Comparison of ENCODE assay signal across 20 cellular contexts in the genomic region with DNA sequence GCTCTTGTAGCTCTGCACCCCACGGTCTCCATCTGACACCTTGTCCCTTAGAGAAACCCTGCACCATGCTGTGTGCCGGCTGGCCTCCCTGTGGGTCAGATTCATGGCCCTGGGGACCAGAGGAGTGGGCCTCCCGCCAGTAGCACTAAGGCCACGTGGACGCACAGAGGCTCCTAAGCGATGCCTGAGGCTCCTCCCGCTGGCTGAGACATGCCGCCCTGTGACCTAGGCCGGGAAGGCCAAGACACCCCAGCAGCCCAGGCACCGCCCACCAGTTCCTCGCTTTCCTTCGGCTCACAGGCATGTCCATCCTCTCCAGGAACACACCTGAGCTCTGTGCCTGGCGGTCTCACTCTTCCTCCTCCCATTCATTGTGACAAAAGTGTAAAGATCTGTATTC.
DNase-seq lines count a peak whose midpoint lies in the region; ATAC-seq and TF ChIP-seq lines count a peak whose summit lies in the region.
"Had no signal": no experiment of that assay in that cellular context is flagged by ENCODE, and none has a peak within 500 bp of the region (broad histone marks: within the 10 kb centered on the region; RNA-seq: fewer than 3 reads in every experiment).

No MANE protein-coding gene starts in this region.

- H3K9me3 Mint-ChIP-seq in stimulated activated memory B cell treated with anti-CD40 and anti-IgM and Interleukin-4, amounts not matched to agents 10 μg/mL and 1 μg/mL and 100 μg/mL, for 72 hours: no peaks in the 10 kb centered on the region
- H3K9me3 Mint-ChIP-seq: CD14-positive monocyte; CD4-positive, alpha-beta memory T cell; CD4-positive, CD25-positive, alpha-beta regulatory T cell had no signal

- H3K4me3 Mint-ChIP-seq in stimulated activated memory B cell treated with anti-CD40 and anti-IgM and Interleukin-4, amounts not matched to agents 10 μg/mL and 1 μg/mL and 100 μg/mL, for 72 hours: no peak overlapping the region
- H3K4me3 Mint-ChIP-seq: CD14-positive monocyte; CD4-positive, alpha-beta memory T cell; CD4-positive, CD25-positive, alpha-beta regulatory T cell; CD8-positive, alpha-beta memory T cell had no signal

- CTCF ChIA-PET in IMR-90 (lab: Yijun Ruan, JAX) (no interaction called here), Panc1 (lab: Charles Lee) (no interaction called here)

- H3K4ac ChIP-seq in IMR-90 (ENCODE audit: low read depth, low read length): no peak overlapping the region

- POLR2A ChIA-PET in IMR-90 (lab: Charles Lee; ENCODE audit: unreplicated experiment) (no interaction called here), Panc1 (lab: Charles Lee) (no interaction called here)

- no peak for TF ChIP-seq CTCF in IMR-90 (conservative IDR thresholded peaks at IDR 0.05; ENCODE audit: low read depth, low read length)
- TF ChIP-seq CTCF in Panc1 (IDR thresholded peaks at IDR 0.05): no peak

- no peaks in the 10 kb centered on the region for H3K27me3 Mint-ChIP-seq in stimulated activated memory B cell treated with anti-CD40 and anti-IgM and Interleukin-4, amounts not matched to agents 10 μg/mL and 1 μg/mL and 100 μg/mL, for 72 hours
- H3K27me3 Mint-ChIP-seq: CD4-positive, CD25-positive, alpha-beta regulatory T cell had no signal

- no peak overlapping the region for H3K27ac Mint-ChIP-seq in stimulated activated memory B cell treated with anti-CD40 and anti-IgM and Interleukin-4, amounts not matched to agents 10 μg/mL and 1 μg/mL and 100 μg/mL, for 72 hours
- H3K27ac Mint-ChIP-seq: CD4-positive, alpha-beta memory T cell; CD4-positive, CD25-positive, alpha-beta regulatory T cell had no signal

- no peak overlapping the region for H3K23ac ChIP-seq in IMR-90 (ENCODE audit: low read depth, low read length)

- BruUV-seq in IMR-90 (replicated peaks; lab: Mats Ljungman, UMichigan) (no TSS peak), Panc1 (replicated peaks; lab: Mats Ljungman, UMichigan) (no TSS peak)

- H4K5ac ChIP-seq in IMR-90 (ENCODE audit: low read depth, low read length): no peak overlapping the region

- 82% methylated on average over 11 of the region's 13 CpGs; no CpG with 5 or more reads in 1 of the 2 experiments for WGBS in IMR-90 (ENCODE audit: extremely low coverage in 2 of 2, insufficient read length in 1 of 2), 2 experiments

- ATAC-seq in IMR-90 (ENCODE audit: low read depth): no peak
- 0 out of 2 replicates have a peak, but pooled peaks have one; percentile 22 for ATAC-seq in Panc1
- peak; percentile 14 for ATAC-seq in stimulated activated memory B cell treated with anti-CD40 and anti-IgM and Interleukin-4, amounts not matched to agents 10 μg/mL and 1 μg/mL and 100 μg/mL, for 72 hours

- no peaks in the 10 kb centered on the region for H3K79me1 ChIP-seq in IMR-90 (ENCODE audit: low read depth in 1 of 2, low read length in 2 of 2)

- no peaks in the 10 kb centered on the region for H3K9me1 ChIP-seq in IMR-90 (ENCODE audit: insufficient read depth, low read length)

- peak overlapping the region; percentile 51 for H2AFZ ChIP-seq in IMR-90 (replicated peaks; ENCODE audit: low read length, poor library complexity)

- no peak overlapping the region for H2BK120ac ChIP-seq in IMR-90 (ENCODE audit: low read depth, low read length)

- in situ Hi-C loops in IMR-90 (cut with MboI; ENCODE audit: low sequenced_read_pairs) (no loop called here), Panc1 (cut with HindIII; ENCODE audit: low pct_unique_long_range_greater_than_20kb, low sequenced_read_pairs) (no loop called here)

- H3K27ac ChIP-seq in IMR-90 (ENCODE audit: insufficient read depth, low read length): no peak overlapping the region
- H3K27ac ChIP-seq in Panc1 (ENCODE audit: low read length): no peak overlapping the region
- H3K27ac ChIP-seq: BLaER1 had no signal

- no peaks in the 10 kb centered on the region for H3K36me3 Mint-ChIP-seq in stimulated activated memory B cell treated with anti-CD40 and anti-IgM and Interleukin-4, amounts not matched to agents 10 μg/mL and 1 μg/mL and 100 μg/mL, for 72 hours
- H3K36me3 Mint-ChIP-seq: CD14-positive monocyte; CD4-positive, alpha-beta memory T cell; CD4-positive, CD25-positive, alpha-beta regulatory T cell; CD8-positive, alpha-beta memory T cell had no signal

- H3K27me3 ChIP-seq in IMR-90 (ENCODE audit: control insufficient read depth, insufficient read depth, low read length) (peaks cover 10% of the 10 kb centered on the region), Panc1 (ENCODE audit: control insufficient read depth, insufficient read depth, low read length) (peaks cover 35% of the 10 kb centered on the region)
- H3K27me3 ChIP-seq: BLaER1 had no signal

- no peak overlapping the region for H2AK5ac ChIP-seq in IMR-90 (ENCODE audit: low read depth, low read length)

- no peak overlapping the region for H2BK5ac ChIP-seq in IMR-90 (ENCODE audit: low read depth, low read length, poor library complexity, severe bottlenecking)

- H3K4me1 Mint-ChIP-seq in stimulated activated memory B cell treated with anti-CD40 and anti-IgM and Interleukin-4, amounts not matched to agents 10 μg/mL and 1 μg/mL and 100 μg/mL, for 72 hours: no peaks in the 10 kb centered on the region
- H3K4me1 Mint-ChIP-seq: CD14-positive monocyte; CD4-positive, CD25-positive, alpha-beta regulatory T cell had no signal

- H3K4me1 ChIP-seq in IMR-90 (ENCODE audit: control insufficient read depth, insufficient read depth, low read length) (no peaks in the 10 kb centered on the region), Panc1 (ENCODE audit: control insufficient read depth, insufficient read depth, low read length) (no peaks in the 10 kb centered on the region)
- H3K4me1 ChIP-seq: BE2C, BLaER1 had no signal

- H3K9ac ChIP-seq in IMR-90 (ENCODE audit: low read depth, low read length): no peak overlapping the region
- H3K9ac ChIP-seq: BLaER1 had no signal

- no peak overlapping the region for H3K14ac ChIP-seq in IMR-90 (replicated peaks; ENCODE audit: low read depth, low read length)

- H3K36me3 ChIP-seq in IMR-90 (ENCODE audit: control insufficient read depth, insufficient read depth, low read length) (no peaks in the 10 kb centered on the region), Panc1 (ENCODE audit: control insufficient read depth, insufficient read depth, low read length) (no peaks in the 10 kb centered on the region)
- H3K36me3 ChIP-seq: BE2C, BLaER1 had no signal

- no peak overlapping the region for H3K4me2 ChIP-seq in IMR-90 (ENCODE audit: low read depth, low read length)
- H3K4me2 ChIP-seq: BLaER1 had no signal

- H3K4me3 ChIP-seq in IMR-90 (ENCODE audit: insufficient read depth, low read depth, low read length) (no peak overlapping the region), Panc1 (ENCODE audit: low read depth in 2 of 2, low read length in 2 of 2) (no peak overlapping the region)
- H3K4me3 ChIP-seq: BLaER1 had no signal

- H3K18ac ChIP-seq in IMR-90 (ENCODE audit: low read depth, low read length): no peak overlapping the region

- H4K91ac ChIP-seq in IMR-90 (ENCODE audit: insufficient read depth, low read depth, low read length): no peak overlapping the region

- no peak overlapping the region for H4K8ac ChIP-seq in IMR-90 (ENCODE audit: low read depth in 2 of 2, low read length in 2 of 2)

- no peak overlapping the region for H2AK9ac ChIP-seq in IMR-90 (replicated peaks; ENCODE audit: low read depth, low read length, poor library complexity)

- intact Hi-C loops in IMR-90 (cut with micrococcal nuclease) (no loop called here), Panc1 (cut with micrococcal nuclease; ENCODE audit: unreplicated experiment) (no loop called here)

- H4K20me1 ChIP-seq in IMR-90 (ENCODE audit: insufficient read depth, low read length): no peaks in the 10 kb centered on the region
- H4K20me1 ChIP-seq: BLaER1 had no signal

- dilution Hi-C loops in IMR-90 (cut with HindIII; ENCODE audit: low sequenced_read_pairs, unreplicated experiment): no loop called here

- TF ChIP-seq RAD21 in IMR-90 (IDR thresholded peaks at IDR 0.05; ENCODE audit: low read length): no peak

- H3K9me3 ChIP-seq in IMR-90 (ENCODE audit: control insufficient read depth, insufficient read depth, low read length) (no peaks in the 10 kb centered on the region), Panc1 (ENCODE audit: control insufficient read depth, insufficient read depth, low read depth, low read length) (no peaks in the 10 kb centered on the region)
- H3K9me3 ChIP-seq: BE2C, BLaER1 had no signal

- H2BK20ac ChIP-seq in IMR-90 (ENCODE audit: low read depth, low read length): no peak overlapping the region

- no peak overlapping the region for H3K56ac ChIP-seq in IMR-90 (ENCODE audit: extremely low read depth, insufficient read depth, low read length)

- no peak overlapping the region for H2BK15ac ChIP-seq in IMR-90 (ENCODE audit: low read depth, low read length)

- no peak for TF ChIP-seq POLR2A in IMR-90 (IDR thresholded peaks at IDR 0.05; ENCODE audit: low read depth, low read length)

- no peak for DNase-seq in IMR-90
- DNase-seq in Panc1 (ENCODE audit: low read depth, low spot score): no peak
- no peak for DNase-seq in NCI-H82 treated with DMSO at 0.1 percent for 48 hours (lab: John Stamatoyannopoulos, UW; ENCODE audit: unreplicated experiment)
- no peak for DNase-seq in dermis blood vessel endothelial cell
- DNase-seq: 8988T; ACHN; BE2C; C1 segment of cervical spinal cord; CD4-positive, alpha-beta memory T cell; CD4-positive, CD25-positive, alpha-beta regulatory T cell; CD8-positive, alpha-beta memory T cell; COR-L47; DMS 273 treated with DMSO at 0.1 percent for 48 hours; DMS153; DMS53; DMS79 treated with DMSO at 0.1 percent for 48 hours; GF-D8 had no signal

TF ChIP-seq in IMR-90, 13 proteins besides CTCF, POLR2A, EP300 and RAD21 (continues in another document):
- TF ChIP-seq CHD1 (IDR thresholded peaks at IDR 0.05; ENCODE audit: low read depth, low read length) (no peak), NFE2L2 (IDR thresholded peaks at IDR 0.05; ENCODE audit: low read depth, low read length) (no peak), SMC3 (IDR thresholded peaks at IDR 0.05; ENCODE audit: low read depth, low read length) (no peak), CEBPB (IDR thresholded peaks at IDR 0.05; ENCODE audit: low read depth, low read length) (no peak), RFX5 (IDR thresholded peaks at IDR 0.05; ENCODE audit: low read depth, low read length) (no peak), FOS (IDR thresholded peaks at IDR 0.05; ENCODE audit: low read depth, low read length) (no peak)
- TF ChIP-seq, protein P1, sequence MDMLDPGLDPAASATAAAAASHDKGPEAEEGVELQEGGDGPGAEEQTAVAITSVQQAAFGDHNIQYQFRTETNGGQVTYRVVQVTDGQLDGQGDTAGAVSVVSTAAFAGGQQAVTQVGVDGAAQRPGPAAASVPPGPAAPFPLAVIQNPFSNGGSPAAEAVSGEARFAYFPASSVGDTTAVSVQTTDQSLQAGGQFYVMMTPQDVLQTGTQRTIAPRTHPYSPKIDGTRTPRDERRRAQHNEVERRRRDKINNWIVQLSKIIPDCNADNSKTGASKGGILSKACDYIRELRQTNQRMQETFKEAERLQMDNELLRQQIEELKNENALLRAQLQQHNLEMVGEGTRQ (IDR thresholded peaks at IDR 0.05; ENCODE audit: low read depth, low read length): no peak
